In the genomic region with DNA sequence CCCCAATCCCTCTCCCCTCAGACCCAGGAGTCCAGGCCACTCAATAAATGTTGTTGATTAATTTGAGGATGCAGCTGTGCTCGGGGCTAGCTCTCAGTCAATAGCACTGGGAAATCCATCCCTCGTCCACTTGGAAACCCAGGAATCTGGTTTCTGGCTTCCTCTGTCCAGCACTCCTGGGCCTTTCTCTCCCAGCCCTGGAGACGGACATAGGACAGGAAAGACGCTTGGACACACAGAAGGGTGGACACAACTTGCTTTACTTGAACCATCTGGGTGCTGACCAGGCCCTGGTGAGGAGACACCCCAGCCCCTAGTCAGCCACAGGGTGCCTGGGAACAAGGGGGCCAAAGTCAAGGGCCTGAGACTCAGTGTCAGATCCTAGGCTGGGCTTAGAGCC, we compare ENCODE assay signal across 19 cellular contexts. TPM values are rescaled to one million over a fixed set of nuclear protein-coding genes. Genes with fewer than 3 reads are reported as not detected.
"Had no signal": no experiment of that assay in that cellular context is flagged by ENCODE, and none has a peak within 500 bp of the region (broad histone marks: within the 10 kb centered on the region; RNA-seq: fewer than 3 reads in every experiment).

No MANE protein-coding gene starts in this region.

- H3K27ac Mint-ChIP-seq: activated naive CD4-positive, alpha-beta T cell treated with anti-CD3 and anti-CD28 coated beads, Interleukin-2, amount 50 U/mL, for 72 hours; T-helper 1 cell treated with Interleukin-12 subunit alpha and Interleukin-12 subunit beta and Interleukin-4 antibody, amounts not matched to agents 30 μg/mL and 1 μg/mL, for 36 hours had no signal

- H3K9me3 ChIP-seq: esophagus muscularis mucosa, right lobe of liver, transverse colon had no signal

- H3K36me3 ChIP-seq: brain microvascular endothelial cell, right lobe of liver, transverse colon had no signal

- H3K4me3 ChIP-seq: dorsolateral prefrontal cortex, esophagus muscularis mucosa, right lobe of liver, transverse colon had no signal

- FAIRE-seq: endometrium had no signal

- H3K4me1 ChIP-seq: right lobe of liver had no signal

- H3K4me3 Mint-ChIP-seq: T-helper 1 cell treated with Interleukin-12 subunit alpha and Interleukin-12 subunit beta and Interleukin-4 antibody, amounts not matched to agents 30 μg/mL and 1 μg/mL, for 36 hours had no signal

- ATAC-seq: activated naive CD4-positive, alpha-beta T cell treated with anti-CD3 and anti-CD28 coated beads, Interleukin-2, amount 50 U/mL, for 72 hours; right lobe of liver had no signal

- DNase-seq: activated CD4-positive, alpha-beta T cell treated with anti-CD3 and anti-CD28 coated beads, Interleukin-2, amount 50 U/mL, for 4 hours; activated effector memory CD4-positive, alpha-beta T cell treated with anti-CD3 and anti-CD28 coated beads, Interleukin-2, amount 50 U/mL, for 16 hours; activated T-cell treated with anti-CD3 and anti-CD28 coated beads, Interleukin-2, amount 50 U/mL, for 1 hour; dorsolateral prefrontal cortex; naive B cell; right lobe of liver; stimulated activated CD4-positive, alpha-beta T cell treated with anti-CD3 and anti-CD28 coated beads, Interleukin-2, amount 100 ng/mL, for 24 hours; stimulated activated naive CD4-positive, alpha-beta T cell; substantia nigra; transverse colon had no signal

- H3K27ac ChIP-seq: brain microvascular endothelial cell, dorsolateral prefrontal cortex, esophagus muscularis mucosa, right lobe of liver, transverse colon had no signal

RNA-seq across cellular contexts. Expression of gene TNNI3, which starts 0.9 kb away (rescaled TPM):
- total RNA-seq: activated naive CD4-positive, alpha-beta T cell treated with anti-CD3 and anti-CD28 coated beads, Interleukin-2, amount 50 U/mL, for 72 hours; chondrocyte; esophagus muscularis mucosa; fibroblast of villous mesenchyme; liver; mesenteric fat pad; transverse colon had no signal
- polyA plus RNA-seq: liver had no signal

RNA-seq across cellular contexts. Expression of gene DNAAF3, which starts 8.0 kb away (rescaled TPM):
- total RNA-seq: fibroblast of villous mesenchyme had no signal

RNA-seq across cellular contexts. Expression of gene TNNT1, which starts 9.4 kb away (rescaled TPM):
- total RNA-seq: mesenteric fat pad had no signal

RNA-seq across cellular contexts. Expression of gene SYT5, which starts 21.7 kb away (rescaled TPM):
- total RNA-seq: activated naive CD4-positive, alpha-beta T cell treated with anti-CD3 and anti-CD28 coated beads, Interleukin-2, amount 50 U/mL, for 72 hours; mesenteric fat pad had no signal
- polyA plus RNA-seq: liver had no signal
